Comparison of ENCODE assay signal across 1 cellular context in the genomic region with DNA sequence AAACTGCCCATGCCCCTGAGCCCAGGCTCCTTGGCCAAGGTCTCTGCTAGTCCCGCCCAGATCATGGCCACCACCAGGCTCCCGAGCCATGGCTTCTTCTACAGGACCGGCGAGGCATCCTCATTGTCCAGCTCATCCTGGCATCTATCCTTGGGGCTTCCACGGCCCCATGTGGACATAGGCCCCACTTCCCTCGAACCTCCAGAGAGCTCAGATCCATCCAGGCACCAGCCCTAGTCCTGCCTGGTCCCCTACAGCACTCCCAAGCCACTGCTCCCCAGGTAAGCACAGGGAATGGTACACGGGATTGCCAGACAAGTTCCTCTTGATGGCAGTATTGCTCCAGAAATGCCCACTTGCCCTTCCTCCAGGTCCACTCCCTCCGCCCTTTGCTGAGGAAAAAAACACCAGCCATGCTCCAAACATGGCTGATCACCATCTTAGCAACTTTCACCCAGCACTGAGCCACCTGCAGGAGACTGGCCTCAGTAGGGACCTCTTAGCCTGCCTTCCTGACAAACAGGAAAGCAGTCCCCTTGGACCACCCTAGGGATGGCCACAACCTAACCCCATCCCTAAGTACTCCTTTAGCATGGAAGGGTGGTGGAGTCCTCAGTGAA.
TF ChIP-seq lines count a peak whose summit lies in the region.

No MANE protein-coding gene starts in this region.

TF ChIP-seq in K562, 482 proteins besides CTCF, POLR2A, EP300 and RAD21 (continued from another document):
- TF ChIP-seq YY1 (IDR thresholded peaks at IDR 0.05; ENCODE audit: borderline replicate concordance in 1 of 3, control insufficient read depth in 1 of 3, extremely low read depth in 1 of 3, insufficient read depth in 3 of 3, insufficient read length in 1 of 3, insufficient replicate concordance in 2 of 3, low read depth in 1 of 3, low read length in 2 of 3) (peak in 1 of 3 experiments; percentile 31), NR3C1 (CRISPR knock-in tag; IDR thresholded peaks at IDR 0.05) (no peak), NR2C2 (CRISPR knock-in tag; IDR thresholded peaks at IDR 0.05) (no peak), NR2C2 (tag; IDR thresholded peaks at IDR 0.05) (peak; percentile 25; the same call in 1 of the 2 replicates), ZNF384 (IDR thresholded peaks at IDR 0.05; ENCODE audit: low read depth, low read length) (peak; percentile 100), PCBP2 (IDR thresholded peaks at IDR 0.05; ENCODE audit: low read depth, low read length, poor library complexity, severe bottlenecking) (no peak), ZNF274 (IDR thresholded peaks at IDR 0.05; ENCODE audit: borderline replicate concordance, low read depth, low read length) (no peak), RBBP5 (IDR thresholded peaks at IDR 0.05; ENCODE audit: borderline replicate concordance, insufficient read depth, low read length, poor library complexity, severe bottlenecking) (no peak), HIVEP1 (CRISPR knock-in tag; IDR thresholded peaks at IDR 0.05) (no peak), MEF2D (tag; conservative IDR thresholded peaks at IDR 0.05; ENCODE audit: low read depth) (no peak), BDP1 (IDR thresholded peaks at IDR 0.05; ENCODE audit: insufficient read depth, insufficient read length) (no peak)
- TF ChIP-seq, protein P1, sequence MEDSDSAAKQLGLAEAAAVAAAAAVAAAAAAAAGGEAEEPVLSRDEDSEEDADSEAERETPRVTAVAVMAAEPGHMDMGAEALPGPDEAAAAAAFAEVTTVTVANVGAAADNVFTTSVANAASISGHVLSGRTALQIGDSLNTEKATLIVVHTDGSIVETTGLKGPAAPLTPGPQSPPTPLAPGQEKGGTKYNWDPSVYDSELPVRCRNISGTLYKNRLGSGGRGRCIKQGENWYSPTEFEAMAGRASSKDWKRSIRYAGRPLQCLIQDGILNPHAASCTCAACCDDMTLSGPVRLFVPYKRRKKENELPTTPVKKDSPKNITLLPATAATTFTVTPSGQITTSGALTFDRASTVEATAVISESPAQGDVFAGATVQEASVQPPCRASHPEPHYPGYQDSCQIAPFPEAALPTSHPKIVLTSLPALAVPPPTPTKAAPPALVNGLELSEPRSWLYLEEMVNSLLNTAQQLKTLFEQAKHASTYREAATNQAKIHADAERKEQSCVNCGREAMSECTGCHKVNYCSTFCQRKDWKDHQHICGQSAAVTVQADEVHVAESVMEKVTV (CRISPR knock-in tag; IDR thresholded peaks at IDR 0.05): peak; percentile 33; the same call in 1 of the 2 replicates
- TF ChIP-seq, protein P2, sequence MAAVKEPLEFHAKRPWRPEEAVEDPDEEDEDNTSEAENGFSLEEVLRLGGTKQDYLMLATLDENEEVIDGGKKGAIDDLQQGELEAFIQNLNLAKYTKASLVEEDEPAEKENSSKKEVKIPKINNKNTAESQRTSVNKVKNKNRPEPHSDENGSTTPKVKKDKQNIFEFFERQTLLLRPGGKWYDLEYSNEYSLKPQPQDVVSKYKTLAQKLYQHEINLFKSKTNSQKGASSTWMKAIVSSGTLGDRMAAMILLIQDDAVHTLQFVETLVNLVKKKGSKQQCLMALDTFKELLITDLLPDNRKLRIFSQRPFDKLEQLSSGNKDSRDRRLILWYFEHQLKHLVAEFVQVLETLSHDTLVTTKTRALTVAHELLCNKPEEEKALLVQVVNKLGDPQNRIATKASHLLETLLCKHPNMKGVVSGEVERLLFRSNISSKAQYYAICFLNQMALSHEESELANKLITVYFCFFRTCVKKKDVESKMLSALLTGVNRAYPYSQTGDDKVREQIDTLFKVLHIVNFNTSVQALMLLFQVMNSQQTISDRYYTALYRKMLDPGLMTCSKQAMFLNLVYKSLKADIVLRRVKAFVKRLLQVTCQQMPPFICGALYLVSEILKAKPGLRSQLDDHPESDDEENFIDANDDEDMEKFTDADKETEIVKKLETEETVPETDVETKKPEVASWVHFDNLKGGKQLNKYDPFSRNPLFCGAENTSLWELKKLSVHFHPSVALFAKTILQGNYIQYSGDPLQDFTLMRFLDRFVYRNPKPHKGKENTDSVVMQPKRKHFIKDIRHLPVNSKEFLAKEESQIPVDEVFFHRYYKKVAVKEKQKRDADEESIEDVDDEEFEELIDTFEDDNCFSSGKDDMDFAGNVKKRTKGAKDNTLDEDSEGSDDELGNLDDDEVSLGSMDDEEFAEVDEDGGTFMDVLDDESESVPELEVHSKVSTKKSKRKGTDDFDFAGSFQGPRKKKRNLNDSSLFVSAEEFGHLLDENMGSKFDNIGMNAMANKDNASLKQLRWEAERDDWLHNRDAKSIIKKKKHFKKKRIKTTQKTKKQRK (IDR thresholded peaks at IDR 0.05; ENCODE audit: borderline replicate concordance, low read depth, low read length): no peak
- TF ChIP-seq, protein P3, sequence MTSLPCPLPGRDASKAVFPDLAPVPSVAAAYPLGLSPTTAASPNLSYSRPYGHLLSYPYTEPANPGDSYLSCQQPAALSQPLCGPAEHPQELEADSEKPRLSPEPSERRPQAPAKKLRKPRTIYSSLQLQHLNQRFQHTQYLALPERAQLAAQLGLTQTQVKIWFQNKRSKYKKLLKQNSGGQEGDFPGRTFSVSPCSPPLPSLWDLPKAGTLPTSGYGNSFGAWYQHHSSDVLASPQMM (CRISPR knock-in tag; IDR thresholded peaks at IDR 0.05): no peak
- TF ChIP-seq, protein P4, sequence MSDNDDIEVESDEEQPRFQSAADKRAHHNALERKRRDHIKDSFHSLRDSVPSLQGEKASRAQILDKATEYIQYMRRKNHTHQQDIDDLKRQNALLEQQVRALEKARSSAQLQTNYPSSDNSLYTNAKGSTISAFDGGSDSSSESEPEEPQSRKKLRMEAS (CRISPR knock-in tag; IDR thresholded peaks at IDR 0.05): no peak
